In the genomic region with DNA sequence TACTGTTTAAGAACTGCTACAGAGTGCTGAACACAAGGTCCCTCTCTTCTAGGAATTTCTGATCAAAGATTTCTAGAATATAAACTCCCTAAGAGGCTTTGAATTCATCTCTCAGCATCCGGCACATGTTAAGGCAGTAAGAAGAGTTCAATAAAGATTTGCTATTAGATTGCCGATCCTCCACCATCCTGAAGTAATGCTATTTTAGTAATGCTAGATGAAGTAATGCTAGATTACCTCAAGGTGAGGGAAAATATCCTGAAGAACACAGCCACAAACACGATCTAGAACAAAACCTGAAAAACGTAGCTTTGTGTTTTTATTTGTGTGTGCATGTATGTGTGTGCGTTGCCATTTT, we compare ENCODE assay signal across 8 cellular contexts. TPM values are rescaled to one million over a fixed set of nuclear protein-coding genes. Genes with fewer than 3 reads are reported as not detected.
DNase-seq lines count a peak whose midpoint lies in the region; ATAC-seq, FAIRE-seq and TF ChIP-seq lines count a peak whose summit lies in the region.

No MANE protein-coding gene starts in this region.

- no peak overlapping the region; the same call in 1 of the 2 replicates for H3K14ac ChIP-seq in H9 (ENCODE audit: insufficient read depth, low read length)

- H2BK5ac ChIP-seq in H9 (ENCODE audit: insufficient read length, low read length): no peak overlapping the region

- no peak overlapping the region for H3K18ac ChIP-seq in H9 (ENCODE audit: insufficient read length, low read depth, low read length)

- no peak overlapping the region for H3T11ph ChIP-seq in H9 (ENCODE audit: low read length)

- H4K20me1 ChIP-seq in H9 (ENCODE audit: control insufficient read depth, insufficient read depth, insufficient read length): no peaks in the 10 kb centered on the region

- peak overlapping the region; percentile 76 to 96 (median 84) for H3K4me3 ChIP-seq in skeletal muscle tissue (ENCODE audit: low read length in 3 of 3)

- H4K8ac ChIP-seq in H9 (replicated peaks; ENCODE audit: insufficient read length, low read depth, low read length): no peak overlapping the region

- H3K23ac ChIP-seq in H9 (ENCODE audit: insufficient read length, low read depth, low read length): no peak overlapping the region

- H3K9me3 Mint-ChIP-seq in H9 (no peaks in the 10 kb centered on the region; a peak in 2 of 5 replicates), glutamatergic neuron (ENCODE audit: unreplicated experiment) (no peaks in the 10 kb centered on the region)

- H3K27ac ChIP-seq in H9 (ENCODE audit: insufficient read length, low read depth, low read length) (peak overlapping the region; percentile 77), VCaP (peak overlapping the region; percentile 97), skeletal muscle tissue (ENCODE audit: low read depth, low read length) (peak overlapping the region; percentile 99)

- DNase-seq in H9 (no peak), glutamatergic neuron (no peak), RCC 7860 (ENCODE audit: low spot score) (no peak)

- H2AFZ ChIP-seq in H9 (ENCODE audit: low read length): no peak overlapping the region

- ATAC-seq in GM21390 (IDR thresholded peaks at IDR 0.05; ENCODE audit: unreplicated experiment) (no peak), HG03342 (IDR thresholded peaks at IDR 0.05; ENCODE audit: unreplicated experiment) (no peak)
- ATAC-seq in activated CD4-positive, CD25-positive, alpha-beta regulatory T cell treated with anti-CD3 and anti-CD28 coated beads, Interleukin-2, amount 50 U/mL, for 24 hours: no peak

- H3K4me1 Mint-ChIP-seq in H9 (peaks cover 46 to 58% of the 10 kb centered on the region in 2 experiments), glutamatergic neuron (ENCODE audit: low read depth, unreplicated experiment) (peaks cover 11% of the 10 kb centered on the region)

- H3K4me1 ChIP-seq in H9 (ENCODE audit: insufficient read depth, low read length) (peaks cover 6% of the 10 kb centered on the region; the same call in 1 of the 2 replicates), skeletal muscle tissue (ENCODE audit: control insufficient read depth in 3 of 3, insufficient read depth in 3 of 3, low read length in 3 of 3) (peaks cover 38 to 68% (median 56%) of the 10 kb centered on the region in 3 donors)

- TF ChIP-seq CTCF in H9 (conservative IDR thresholded peaks at IDR 0.05): no peak
- TF ChIP-seq CTCF in VCaP (conservative IDR thresholded peaks at IDR 0.05): no peak
- TF ChIP-seq CTCF in glutamatergic neuron (IDR thresholded peaks at IDR 0.05; ENCODE audit: partially characterized antibody, unreplicated experiment): no peak

- no peak overlapping the region for H4K91ac ChIP-seq in H9 (ENCODE audit: insufficient read length, low read depth, low read length)

- H3K27me3 Mint-ChIP-seq in H9 (ENCODE audit: low read depth): no peaks in the 10 kb centered on the region
- peaks cover 8% of the 10 kb centered on the region for H3K27me3 Mint-ChIP-seq in glutamatergic neuron (ENCODE audit: unreplicated experiment)

- H3K4me2 ChIP-seq in H9 (ENCODE audit: insufficient read depth, insufficient read length, low read length): peak overlapping the region; percentile 70

- no peak overlapping the region for H2BK20ac ChIP-seq in H9 (ENCODE audit: low read depth, low read length, poor library complexity, severe bottlenecking)

- H3K79me2 ChIP-seq in H9 (ENCODE audit: insufficient read depth, low read length): peaks cover 28% of the 10 kb centered on the region

- H3K4me3 Mint-ChIP-seq in H9 (peak overlapping the region; percentile 80 to 90), glutamatergic neuron (ENCODE audit: unreplicated experiment) (peak overlapping the region; percentile 93)

- peaks cover 4% of the 10 kb centered on the region for H3K23me2 ChIP-seq in H9 (ENCODE audit: insufficient read length, low read depth, low read length, poor library complexity, severe bottlenecking)

- no peak overlapping the region for H3K56ac ChIP-seq in H9 (ENCODE audit: insufficient read length, low read depth, low read length)

- H3K27me3 ChIP-seq in H9 (ENCODE audit: insufficient read depth, low read length): no peaks in the 10 kb centered on the region
- H3K27me3 ChIP-seq in skeletal muscle tissue (ENCODE audit: control insufficient read depth in 3 of 3, insufficient read depth in 3 of 3, low read length in 3 of 3): no peaks in the 10 kb centered on the region

- H4K5ac ChIP-seq in H9 (ENCODE audit: insufficient read length, low read depth, low read length): no peak overlapping the region

- WGBS in H9 (ENCODE audit: extremely low coverage, insufficient read length, low lambda C conversion rate): no CpG with 5 or more reads among the region's 5 CpGs

- H3K9me3 ChIP-seq in H9 (ENCODE audit: control insufficient read depth, low read depth, low read length) (no peaks in the 10 kb centered on the region), skeletal muscle tissue (ENCODE audit: control insufficient read depth in 3 of 3, low read length in 3 of 3) (no peaks in the 10 kb centered on the region)

- FAIRE-seq in RCC 7860 (lab: Jason Lieb, UNC): no peak

- H2AK5ac ChIP-seq in H9 (ENCODE audit: insufficient read length, low read length): no peak overlapping the region

- H3K36me3 Mint-ChIP-seq in H9 (ENCODE audit: insufficient read depth in 1 of 3, low read depth in 3 of 3): peaks cover 7 to 19% (median 17%) of the 10 kb centered on the region in 3 experiments; a peak in 5 of 7 replicates
- no peaks in the 10 kb centered on the region for H3K36me3 Mint-ChIP-seq in glutamatergic neuron (ENCODE audit: unreplicated experiment)

- peaks cover 12 to 29% (median 22%) of the 10 kb centered on the region in 3 donors for H3K36me3 ChIP-seq in skeletal muscle tissue (ENCODE audit: control insufficient read depth in 3 of 3, insufficient read depth in 3 of 3, low read length in 3 of 3)

- peak overlapping the region; percentile 98 to 99 (median 99) for H3K27ac Mint-ChIP-seq in H9
- H3K27ac Mint-ChIP-seq in glutamatergic neuron (ENCODE audit: unreplicated experiment): peak overlapping the region; percentile 77

- H3K9ac ChIP-seq in H9 (ENCODE audit: extremely low read depth, insufficient read length, low read length): peak overlapping the region; percentile 93
- peak overlapping the region; percentile 82 to 96 (median 94) for H3K9ac ChIP-seq in skeletal muscle tissue (ENCODE audit: low read depth in 1 of 3, low read length in 3 of 3)

- H2BK15ac ChIP-seq in H9 (ENCODE audit: low read depth, low read length): no peak overlapping the region

- H2BK12ac ChIP-seq in H9 (ENCODE audit: insufficient read length, low read depth, low read length): no peak overlapping the region

- no peaks in the 10 kb centered on the region for H3K79me1 ChIP-seq in H9 (ENCODE audit: insufficient read depth, low read depth, low read length, poor library complexity, severe bottlenecking)

- H3K4ac ChIP-seq in H9 (ENCODE audit: low read depth, low read length): no peak overlapping the region

- no peak overlapping the region for H2BK120ac ChIP-seq in H9 (ENCODE audit: low read depth, low read length, poor library complexity, severe bottlenecking)

RNA-seq across cellular contexts. Expression of gene MYL12B, which starts 0.9 kb away (rescaled TPM):
- total RNA-seq in H9 (2021): 166 and 180 TPM in 2 replicates
- 123 TPM for total RNA-seq in glutamatergic neuron (ENCODE audit: unreplicated experiment)
- 178 TPM for total RNA-seq in skeletal muscle tissue

RNA-seq across cellular contexts. Expression of gene MYL12A, which starts 13.4 kb away (rescaled TPM):
- total RNA-seq in H9 (2021): 279 and 284 TPM in 2 replicates
- 175 TPM for total RNA-seq in glutamatergic neuron (ENCODE audit: unreplicated experiment)
- 694 TPM for total RNA-seq in skeletal muscle tissue

RNA-seq across cellular contexts. Expression of gene MYOM1, which starts 41.2 kb away (rescaled TPM):
- 0.17 and 0.20 TPM in 2 replicates for total RNA-seq in H9 (2021)
- total RNA-seq in glutamatergic neuron (ENCODE audit: unreplicated experiment): 1.3 TPM
- total RNA-seq in skeletal muscle tissue: 661 TPM

Comparison
In these comparisons a context has a peak if more than half of its experiments do, and no peak if none do; other contexts are left out.
1. RNA of gene MYOM1, which starts 41.2 kb away (total RNA-seq): 661 TPM in skeletal muscle tissue (single experiment); 1.3 TPM in glutamatergic neuron (single experiment) and 0.17 to 0.20 TPM in H9; every median in the first group is over 100 times any median in the second.
2. Peak in every context shown above with its lines, with median percentiles within 50 percentile points of each other: H3K27ac ChIP-seq.